1 cellular context compared by ENCODE assay signal in genomic region chr12:6937481-6938352, GRCh38.
A peak's percentile ranks its signal among the peaks of the same experiment; 100 is the strongest.
TF ChIP-seq lines count a peak whose summit lies in the region.

No MANE protein-coding gene starts in this region.

TF ChIP-seq in HepG2, 621 proteins besides CTCF, POLR2A, EP300 and RAD21 (continued from another document and continues in another):
- TF ChIP-seq, protein P1, sequence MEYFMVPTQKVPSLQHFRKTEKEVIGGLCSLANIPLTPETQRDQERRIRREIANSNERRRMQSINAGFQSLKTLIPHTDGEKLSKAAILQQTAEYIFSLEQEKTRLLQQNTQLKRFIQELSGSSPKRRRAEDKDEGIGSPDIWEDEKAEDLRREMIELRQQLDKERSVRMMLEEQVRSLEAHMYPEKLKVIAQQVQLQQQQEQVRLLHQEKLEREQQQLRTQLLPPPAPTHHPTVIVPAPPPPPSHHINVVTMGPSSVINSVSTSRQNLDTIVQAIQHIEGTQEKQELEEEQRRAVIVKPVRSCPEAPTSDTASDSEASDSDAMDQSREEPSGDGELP (IDR thresholded peaks at IDR 0.05; ENCODE audit: borderline replicate concordance, low read depth), result peak; percentile 10; the same call in 1 of the 2 replicates
- TF ChIP-seq ZNF383 (CRISPR knock-in tag; IDR thresholded peaks at IDR 0.05; ENCODE audit: borderline replicate concordance) (no peak), HOXA9 (CRISPR knock-in tag; IDR thresholded peaks at IDR 0.05; ENCODE audit: borderline replicate concordance) (no peak), GZF1 (CRISPR knock-in tag; IDR thresholded peaks at IDR 0.05) (no peak), CAMTA2 (CRISPR knock-in tag; IDR thresholded peaks at IDR 0.05; ENCODE audit: borderline replicate concordance) (no peak), TBL1XR1 (IDR thresholded peaks at IDR 0.05; ENCODE audit: borderline replicate concordance, low read length, partially characterized antibody) (peak; percentile 40), ZNF546 (CRISPR knock-in tag; conservative IDR thresholded peaks at IDR 0.05) (no peak; the same call in 1 of the 2 replicates), ZFP36 (IDR thresholded peaks at IDR 0.05; ENCODE audit: borderline replicate concordance, low read depth, low read length, partially characterized antibody) (no peak), ZNF331 (CRISPR knock-in tag; IDR thresholded peaks at IDR 0.05) (peak; percentile 90), TEAD3 (CRISPR knock-in tag; optimal IDR thresholded peaks at IDR 0.05; ENCODE audit: borderline replicate concordance) (peak; percentile 79), ATM (IDR thresholded peaks at IDR 0.05; ENCODE audit: borderline replicate concordance) (no peak), ZNF124 (CRISPR knock-in tag; IDR thresholded peaks at IDR 0.05) (peak; percentile 85), SPEN (CRISPR knock-in tag; IDR thresholded peaks at IDR 0.05; ENCODE audit: low read depth) (peak; percentile 95), ZNF253 (CRISPR knock-in tag; IDR thresholded peaks at IDR 0.05; ENCODE audit: borderline replicate concordance) (no peak), HHEX (CRISPR knock-in tag; IDR thresholded peaks at IDR 0.05) (no peak), ATF6 (CRISPR knock-in tag; conservative IDR thresholded peaks at IDR 0.05) (peak; percentile 79; the same call in 1 of the 2 replicates), ZNF350 (CRISPR knock-in tag; IDR thresholded peaks at IDR 0.05; ENCODE audit: borderline replicate concordance, low read depth) (peak; percentile 91), ZNF605 (CRISPR knock-in tag; IDR thresholded peaks at IDR 0.05) (peak; percentile 99), SYNCRIP (IDR thresholded peaks at IDR 0.05; ENCODE audit: insufficient read depth, low read depth, low read length) (no peak), ZNF33B (CRISPR knock-in tag; IDR thresholded peaks at IDR 0.05) (peak; percentile 56; the same call in 1 of the 2 replicates), ZNF274 (CRISPR knock-in tag; IDR thresholded peaks at IDR 0.05) (0 out of 2 replicates have a peak, but pooled peaks have one; percentile 36), ZNF879 (CRISPR knock-in tag; IDR thresholded peaks at IDR 0.05) (peak; percentile 91), ZNF451 (CRISPR knock-in tag; IDR thresholded peaks at IDR 0.05) (peak; percentile 54; the same call in 1 of the 2 replicates), TOPORS (CRISPR knock-in tag; IDR thresholded peaks at IDR 0.05) (peak; percentile 86), ZNF598 (CRISPR knock-in tag; IDR thresholded peaks at IDR 0.05; ENCODE audit: borderline replicate concordance) (peak; percentile 94), HOXA3 (CRISPR knock-in tag; IDR thresholded peaks at IDR 0.05) (peak; percentile 99), RORA (CRISPR knock-in tag; IDR thresholded peaks at IDR 0.05) (no peak), ZMAT3 (CRISPR knock-in tag; conservative IDR thresholded peaks at IDR 0.05) (peak; percentile 98), ZNF251 (CRISPR knock-in tag; IDR thresholded peaks at IDR 0.05) (no peak), ZFP37 (CRISPR knock-in tag; IDR thresholded peaks at IDR 0.05; ENCODE audit: borderline replicate concordance) (no peak), ELF3 (CRISPR knock-in tag; IDR thresholded peaks at IDR 0.05) (peak; percentile 95), ZNF318 (CRISPR knock-in tag; IDR thresholded peaks at IDR 0.05) (0 out of 2 replicates have a peak, but pooled peaks have one; percentile 17), LBX2 (CRISPR knock-in tag; IDR thresholded peaks at IDR 0.05; ENCODE audit: borderline replicate concordance) (no peak)
- TF ChIP-seq, protein P2, sequence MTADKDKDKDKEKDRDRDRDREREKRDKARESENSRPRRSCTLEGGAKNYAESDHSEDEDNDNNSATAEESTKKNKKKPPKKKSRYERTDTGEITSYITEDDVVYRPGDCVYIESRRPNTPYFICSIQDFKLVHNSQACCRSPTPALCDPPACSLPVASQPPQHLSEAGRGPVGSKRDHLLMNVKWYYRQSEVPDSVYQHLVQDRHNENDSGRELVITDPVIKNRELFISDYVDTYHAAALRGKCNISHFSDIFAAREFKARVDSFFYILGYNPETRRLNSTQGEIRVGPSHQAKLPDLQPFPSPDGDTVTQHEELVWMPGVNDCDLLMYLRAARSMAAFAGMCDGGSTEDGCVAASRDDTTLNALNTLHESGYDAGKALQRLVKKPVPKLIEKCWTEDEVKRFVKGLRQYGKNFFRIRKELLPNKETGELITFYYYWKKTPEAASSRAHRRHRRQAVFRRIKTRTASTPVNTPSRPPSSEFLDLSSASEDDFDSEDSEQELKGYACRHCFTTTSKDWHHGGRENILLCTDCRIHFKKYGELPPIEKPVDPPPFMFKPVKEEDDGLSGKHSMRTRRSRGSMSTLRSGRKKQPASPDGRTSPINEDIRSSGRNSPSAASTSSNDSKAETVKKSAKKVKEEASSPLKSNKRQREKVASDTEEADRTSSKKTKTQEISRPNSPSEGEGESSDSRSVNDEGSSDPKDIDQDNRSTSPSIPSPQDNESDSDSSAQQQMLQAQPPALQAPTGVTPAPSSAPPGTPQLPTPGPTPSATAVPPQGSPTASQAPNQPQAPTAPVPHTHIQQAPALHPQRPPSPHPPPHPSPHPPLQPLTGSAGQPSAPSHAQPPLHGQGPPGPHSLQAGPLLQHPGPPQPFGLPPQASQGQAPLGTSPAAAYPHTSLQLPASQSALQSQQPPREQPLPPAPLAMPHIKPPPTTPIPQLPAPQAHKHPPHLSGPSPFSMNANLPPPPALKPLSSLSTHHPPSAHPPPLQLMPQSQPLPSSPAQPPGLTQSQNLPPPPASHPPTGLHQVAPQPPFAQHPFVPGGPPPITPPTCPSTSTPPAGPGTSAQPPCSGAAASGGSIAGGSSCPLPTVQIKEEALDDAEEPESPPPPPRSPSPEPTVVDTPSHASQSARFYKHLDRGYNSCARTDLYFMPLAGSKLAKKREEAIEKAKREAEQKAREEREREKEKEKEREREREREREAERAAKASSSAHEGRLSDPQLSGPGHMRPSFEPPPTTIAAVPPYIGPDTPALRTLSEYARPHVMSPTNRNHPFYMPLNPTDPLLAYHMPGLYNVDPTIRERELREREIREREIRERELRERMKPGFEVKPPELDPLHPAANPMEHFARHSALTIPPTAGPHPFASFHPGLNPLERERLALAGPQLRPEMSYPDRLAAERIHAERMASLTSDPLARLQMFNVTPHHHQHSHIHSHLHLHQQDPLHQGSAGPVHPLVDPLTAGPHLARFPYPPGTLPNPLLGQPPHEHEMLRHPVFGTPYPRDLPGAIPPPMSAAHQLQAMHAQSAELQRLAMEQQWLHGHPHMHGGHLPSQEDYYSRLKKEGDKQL (CRISPR knock-in tag; IDR thresholded peaks at IDR 0.05; ENCODE audit: low read depth), result peak; percentile 35; the same call in 1 of the 2 replicates
- TF ChIP-seq, protein P3, sequence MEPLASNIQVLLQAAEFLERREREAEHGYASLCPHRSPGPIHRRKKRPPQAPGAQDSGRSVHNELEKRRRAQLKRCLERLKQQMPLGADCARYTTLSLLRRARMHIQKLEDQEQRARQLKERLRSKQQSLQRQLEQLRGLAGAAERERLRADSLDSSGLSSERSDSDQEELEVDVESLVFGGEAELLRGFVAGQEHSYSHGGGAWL (CRISPR knock-in tag; IDR thresholded peaks at IDR 0.05), result peak; percentile 93
- TF ChIP-seq, protein P4, sequence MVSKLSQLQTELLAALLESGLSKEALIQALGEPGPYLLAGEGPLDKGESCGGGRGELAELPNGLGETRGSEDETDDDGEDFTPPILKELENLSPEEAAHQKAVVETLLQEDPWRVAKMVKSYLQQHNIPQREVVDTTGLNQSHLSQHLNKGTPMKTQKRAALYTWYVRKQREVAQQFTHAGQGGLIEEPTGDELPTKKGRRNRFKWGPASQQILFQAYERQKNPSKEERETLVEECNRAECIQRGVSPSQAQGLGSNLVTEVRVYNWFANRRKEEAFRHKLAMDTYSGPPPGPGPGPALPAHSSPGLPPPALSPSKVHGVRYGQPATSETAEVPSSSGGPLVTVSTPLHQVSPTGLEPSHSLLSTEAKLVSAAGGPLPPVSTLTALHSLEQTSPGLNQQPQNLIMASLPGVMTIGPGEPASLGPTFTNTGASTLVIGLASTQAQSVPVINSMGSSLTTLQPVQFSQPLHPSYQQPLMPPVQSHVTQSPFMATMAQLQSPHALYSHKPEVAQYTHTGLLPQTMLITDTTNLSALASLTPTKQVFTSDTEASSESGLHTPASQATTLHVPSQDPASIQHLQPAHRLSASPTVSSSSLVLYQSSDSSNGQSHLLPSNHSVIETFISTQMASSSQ (IDR thresholded peaks at IDR 0.05; ENCODE audit: low read depth), result no peak; the same call in 1 of the 2 replicates
- TF ChIP-seq, protein P4 (CRISPR knock-in tag; IDR thresholded peaks at IDR 0.05; ENCODE audit: borderline replicate concordance), result peak; percentile 53; the same call in 1 of the 2 replicates
- TF ChIP-seq, protein P5, sequence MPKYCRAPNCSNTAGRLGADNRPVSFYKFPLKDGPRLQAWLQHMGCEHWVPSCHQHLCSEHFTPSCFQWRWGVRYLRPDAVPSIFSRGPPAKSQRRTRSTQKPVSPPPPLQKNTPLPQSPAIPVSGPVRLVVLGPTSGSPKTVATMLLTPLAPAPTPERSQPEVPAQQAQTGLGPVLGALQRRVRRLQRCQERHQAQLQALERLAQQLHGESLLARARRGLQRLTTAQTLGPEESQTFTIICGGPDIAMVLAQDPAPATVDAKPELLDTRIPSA (CRISPR knock-in tag; IDR thresholded peaks at IDR 0.05; ENCODE audit: borderline replicate concordance), result no peak
